24 cellular contexts compared by ENCODE assay signal in genomic region chr2:62526531-62527381, GRCh38. TPM values are rescaled to one million over a fixed set of nuclear protein-coding genes. Genes with fewer than 3 reads are reported as not detected.
DNase-seq lines count a peak whose midpoint lies in the region; ATAC-seq, FAIRE-seq and TF ChIP-seq lines count a peak whose summit lies in the region.
"Had no signal": no experiment of that assay in that cellular context is flagged by ENCODE, and none has a peak within 500 bp of the region (broad histone marks: within the 10 kb centered on the region; RNA-seq: fewer than 3 reads in every experiment).

No MANE protein-coding gene starts in this region.

- no peak for TF ChIP-seq POLR2A in uterus (IDR thresholded peaks at IDR 0.05)

- peak; percentile 27 for ATAC-seq in left ventricle myocardium superior
- ATAC-seq in WTC11: peak; percentile 82
- no peak for ATAC-seq in GM18867 (IDR thresholded peaks at IDR 0.05; ENCODE audit: unreplicated experiment)
- ATAC-seq: activated CD8-positive, alpha-beta memory T cell treated with anti-CD3 and anti-CD28 coated beads, Interleukin-2, amount 10 ng/mL, durations not matched to agents 7 days and 5 days; stimulated activated naive CD8-positive, alpha-beta T cell treated with anti-CD3 and anti-CD28 coated beads, Interleukin-15, Interleukin-2, amounts not matched to agents 100 U/mL and 50 U/mL, for 24 hours had no signal

- H3K4me3 ChIP-seq in left ventricle myocardium inferior (no peak overlapping the region), uterus (no peak overlapping the region)
- H3K4me3 ChIP-seq: dorsolateral prefrontal cortex, GM23248, heart right ventricle, lung, thyroid gland had no signal

- POLR2A ChIA-PET in WTC11 (lab: Charles Lee): interaction anchor here (0.6 to 2.0 kb wide), 2 partner anchors 21 to 281 kb away, joined by 3 to 5 read pairs; partner anchors contain the start of gene TMEM17

- no peaks in the 10 kb centered on the region for H3K9me3 ChIP-seq in left ventricle myocardium inferior (replicated peaks)
- H3K9me3 ChIP-seq in uterus: no peaks in the 10 kb centered on the region
- H3K9me3 ChIP-seq: heart right ventricle, thyroid gland had no signal

- H3K27me3 ChIP-seq in left ventricle myocardium inferior (ENCODE audit: low read depth): no peaks in the 10 kb centered on the region
- no peaks in the 10 kb centered on the region for H3K27me3 ChIP-seq in uterus
- H3K27me3 ChIP-seq: heart right ventricle, thyroid gland had no signal

- H3K27ac ChIP-seq in left ventricle myocardium inferior (replicated peaks): no peak overlapping the region
- H3K27ac ChIP-seq in uterus: peak overlapping the region; percentile 4 to 45
- H3K27ac ChIP-seq: dorsolateral prefrontal cortex, GM23248, heart right ventricle, KMS-11, thyroid gland had no signal

- peaks cover 14% of the 10 kb centered on the region for H3K9me3 Mint-ChIP-seq in WTC11
- H3K9me3 Mint-ChIP-seq: central memory CD8-positive, alpha-beta T cell had no signal

- H3K4me1 ChIP-seq in left ventricle myocardium inferior (no peaks in the 10 kb centered on the region), uterus (peaks cover 0 to 7% of the 10 kb centered on the region in 2 donors)
- H3K4me1 ChIP-seq: heart right ventricle had no signal

- peaks cover 34% of the 10 kb centered on the region for H3K4me1 Mint-ChIP-seq in WTC11
- H3K4me1 Mint-ChIP-seq: activated CD8-positive, alpha-beta memory T cell treated with anti-CD3 and anti-CD28 coated beads, Interleukin-2, amount 10 ng/mL, durations not matched to agents 7 days and 5 days; activated naive CD4-positive, alpha-beta T cell treated with anti-CD3 and anti-CD28 coated beads, Interleukin-2, amount 50 U/mL, for 24 hours; central memory CD8-positive, alpha-beta T cell had no signal

- no peak overlapping the region for H3K4me3 Mint-ChIP-seq in WTC11
- H3K4me3 Mint-ChIP-seq: activated CD8-positive, alpha-beta memory T cell treated with anti-CD3 and anti-CD28 coated beads, Interleukin-2, amount 10 ng/mL, durations not matched to agents 7 days and 5 days; activated naive CD4-positive, alpha-beta T cell treated with anti-CD3 and anti-CD28 coated beads, Interleukin-2, amount 50 U/mL, for 24 hours; central memory CD8-positive, alpha-beta T cell had no signal

- DNase-seq in left ventricle myocardium superior: no peak
- DNase-seq in left ventricle myocardium inferior: no peak
- no peak for DNase-seq in WTC11 (ENCODE audit: low spot score)
- peak; percentile 5 for DNase-seq in left kidney (ENCODE audit: low read depth, low spot score)
- no peak for DNase-seq in uterus
- DNase-seq in RCC 7860 (ENCODE audit: low spot score): no peak
- no peak for DNase-seq in cerebellar cortex (ENCODE audit: low spot score)
- DNase-seq: activated CD4-positive, alpha-beta T cell treated with anti-CD3 and anti-CD28 coated beads for 48 hours; activated CD8-positive, alpha-beta memory T cell treated with anti-CD3 and anti-CD28 coated beads, Interleukin-2, amount 10 ng/mL, durations not matched to agents 7 days and 5 days; anterior cingulate cortex; dorsolateral prefrontal cortex; GM23248; heart right ventricle; NCI-H1930; stimulated activated CD4-positive, alpha-beta T cell treated with anti-CD3 and anti-CD28 coated beads, Interleukin-4, amount 100 ng/mL, for 4 hours; stimulated activated naive CD8-positive, alpha-beta T cell treated with anti-CD3 and anti-CD28 coated beads, Interleukin-15, Interleukin-2, amounts not matched to agents 100 U/mL and 50 U/mL, for 24 hours; T-helper 1 cell; thyroid gland had no signal

- peaks cover 9% of the 10 kb centered on the region for H3K36me3 Mint-ChIP-seq in WTC11
- H3K36me3 Mint-ChIP-seq: activated CD8-positive, alpha-beta memory T cell treated with anti-CD3 and anti-CD28 coated beads, Interleukin-2, amount 10 ng/mL, durations not matched to agents 7 days and 5 days had no signal

- H3K36me3 ChIP-seq in left ventricle myocardium inferior (no peaks in the 10 kb centered on the region), uterus (no peaks in the 10 kb centered on the region)
- H3K36me3 ChIP-seq: heart right ventricle, thyroid gland had no signal

- peak overlapping the region; percentile 93 for H3K27ac Mint-ChIP-seq in WTC11
- H3K27ac Mint-ChIP-seq: activated CD8-positive, alpha-beta memory T cell treated with anti-CD3 and anti-CD28 coated beads, Interleukin-2, amount 10 ng/mL, durations not matched to agents 7 days and 5 days; activated naive CD4-positive, alpha-beta T cell treated with anti-CD3 and anti-CD28 coated beads, Interleukin-2, amount 50 U/mL, for 24 hours had no signal

- intact Hi-C loops in left ventricle myocardium superior (cut with micrococcal nuclease) (no loop called here), left ventricle myocardium inferior (cut with micrococcal nuclease) (no loop called here), uterus (cut with DNase I; ENCODE audit: low total_unique reads) (no loop called here)

- CTCF ChIA-PET in WTC11 (lab: Charles Lee): interaction anchor here (2.8 kb wide), 1 partner anchor 70 kb away, joined by 12 read pairs; no protein-coding TSS in a partner anchor

- H3K27me3 Mint-ChIP-seq in WTC11 (ENCODE audit: low read depth): no peaks in the 10 kb centered on the region

- no peak for FAIRE-seq in RCC 7860 (lab: Jason Lieb, UNC)
- FAIRE-seq: A204.1 had no signal

- TF ChIP-seq CTCF in left ventricle myocardium inferior (IDR thresholded peaks at IDR 0.05; ENCODE audit: borderline replicate concordance): no peak
- TF ChIP-seq CTCF in WTC11 (IDR thresholded peaks at IDR 0.05): no peak
- TF ChIP-seq CTCF in uterus (IDR thresholded peaks at IDR 0.05): no peak

TF ChIP-seq in WTC11, 78 proteins besides CTCF, POLR2A, EP300 and RAD21 (continues in another document):
- TF ChIP-seq SOX15 (CRISPR knock-in tag; IDR thresholded peaks at IDR 0.05) (no peak), AFF4 (CRISPR knock-in tag; IDR thresholded peaks at IDR 0.05; ENCODE audit: borderline replicate concordance) (no peak), TEAD1 (CRISPR knock-in tag; IDR thresholded peaks at IDR 0.05) (no peak), ZNF121 (CRISPR knock-in tag; IDR thresholded peaks at IDR 0.05) (no peak), ATF3 (CRISPR knock-in tag; conservative IDR thresholded peaks at IDR 0.05) (no peak), PRDM15 (CRISPR knock-in tag; IDR thresholded peaks at IDR 0.05) (peak; percentile 58)

RNA-seq across cellular contexts. Expression of gene TMEM17, which starts 20.8 kb away (rescaled TPM):
- 1.4 TPM for total RNA-seq in left ventricle myocardium superior
- total RNA-seq in left ventricle myocardium inferior: 2.2 TPM
- total RNA-seq in WTC11 (2021): 0.66 to 1.2 TPM (median 1.1 TPM) in 3 replicates
- total RNA-seq in uterus: 1 to 10 TPM in 2 of 4 donors, not detected in 2; 1.0 to 3.1 TPM
